Comparison of ENCODE assay signal across 33 cellular contexts in genomic region chr7:87766827-87767226, GRCh38.
"Had no signal": no experiment of that assay in that cellular context is flagged by ENCODE, and none has a peak within 500 bp of the region (broad histone marks: within the 10 kb centered on the region; RNA-seq: fewer than 3 reads in every experiment).

No MANE protein-coding gene starts in this region.

- H3K4me1 ChIP-seq: adrenal gland, body of pancreas, breast epithelium had no signal

- H3K36me3 ChIP-seq: adrenal gland, brain microvascular endothelial cell, breast epithelium had no signal

- H3K27me3 ChIP-seq: adrenal gland, body of pancreas, brain microvascular endothelial cell, breast epithelium had no signal

- FAIRE-seq: astrocyte, TTC549 had no signal

- H3K27ac ChIP-seq: adrenal gland, body of pancreas, brain microvascular endothelial cell, breast epithelium, VCaP had no signal

- H3K4me3 ChIP-seq: adrenal gland, body of pancreas, breast epithelium had no signal

- ATAC-seq: activated CD8-positive, alpha-beta T cell treated with anti-CD3 and anti-CD28 coated beads for 36 hours; activated naive CD4-positive, alpha-beta T cell treated with anti-CD3 and anti-CD28 coated beads, Interleukin-2, amount 50 U/mL, for 72 hours; activated T-cell treated with anti-CD3 and anti-CD28 coated beads, Interleukin-2, amount 50 U/mL, for 4 hours; activated T-cell treated with anti-CD3 and anti-CD28 coated beads, Interleukin-2, amount 50 U/mL, for 72 hours; activated T-helper 17 cell treated with anti-CD3 and anti-CD28 coated beads, Interleukin-2, amount 50 U/mL, for 72 hours; body of pancreas had no signal

- DNase-seq: activated B cell treated with CpG ODN at 0.5 μM for 24 hours; activated CD4-positive, alpha-beta memory T cell treated with anti-CD3 and anti-CD28 coated beads for 36 hours; activated CD4-positive, alpha-beta T cell treated with anti-CD3 and anti-CD28 coated beads for 4 hours; activated CD4-positive, alpha-beta T cell treated with anti-CD3 and anti-CD28 coated beads, Interleukin-2, amount 10 ng/mL, durations not matched to agents 24 days and 14 days; activated CD4-positive, alpha-beta T cell treated with anti-CD3 and anti-CD28 coated beads, Interleukin-2, amount 50 U/mL, for 1 hour; activated CD4-positive, alpha-beta T cell treated with anti-CD3 and anti-CD28 coated beads, Interleukin-2, amount 50 U/mL, for 4 hours; activated CD4-positive, CD25-positive, alpha-beta regulatory T cell treated with anti-CD3 and anti-CD28 coated beads, Interleukin-2, amount 50 U/mL, for 72 hours; activated CD8-positive, alpha-beta memory T cell treated with anti-CD3 and anti-CD28 coated beads, Interleukin-2, amount 50 U/mL, for 4 hours; activated CD8-positive, alpha-beta T cell treated with anti-CD3 and anti-CD28 coated beads for 36 hours; activated effector memory CD4-positive, alpha-beta T cell treated with anti-CD3 and anti-CD28 coated beads, Interleukin-2, amount 50 U/mL, for 16 hours; activated gamma-delta T cell treated with Interleukin-2 at 50 U/mL for 16 hours; activated naive CD4-positive, alpha-beta T cell; activated naive CD4-positive, alpha-beta T cell treated with anti-CD3 and anti-CD28 coated beads for 36 hours; activated naive CD4-positive, alpha-beta T cell treated with anti-CD3 and anti-CD28 coated beads, Interleukin-2, amount 50 U/mL, for 16 hours; activated naive CD8-positive, alpha-beta T cell treated with anti-CD3 and anti-CD28 coated beads for 36 hours; activated T-cell treated with anti-CD3 and anti-CD28 coated beads for 4 hours; activated T-cell treated with anti-CD3 and anti-CD28 coated beads, Interleukin-2, amount 50 U/mL, for 1 hour; activated T-cell treated with anti-CD3 and anti-CD28 coated beads, Interleukin-2, amount 50 U/mL, for 4 hours; activated T-cell treated with anti-CD3 and anti-CD28 coated beads, Interleukin-2, amount 50 U/mL, for 72 hours; adrenal gland; amniotic stem cell; aorta; body of pancreas; brain microvascular endothelial cell; central memory CD4-positive, alpha-beta T cell; T-helper 2 cell; T-helper 9 cell had no signal
